In genomic region chr11:16605971-16606783, GRCh38 we compare ENCODE assay signal across 8 cellular contexts.
DNase-seq lines count a peak whose midpoint lies in the region; ATAC-seq and TF ChIP-seq lines count a peak whose summit lies in the region.

No MANE protein-coding gene starts in this region.

- peak overlapping the region; percentile 90 for H3K27ac Mint-ChIP-seq in T-helper 17 cell

- peaks cover 42% of the 10 kb centered on the region for H3K27me3 Mint-ChIP-seq in T-helper 17 cell

- no peaks in the 10 kb centered on the region for H3K36me3 ChIP-seq in ascending aorta
- H3K36me3 ChIP-seq in uterus: no peaks in the 10 kb centered on the region

- peaks cover 18% of the 10 kb centered on the region for H3K4me1 Mint-ChIP-seq in T-helper 17 cell

- peak; percentile 38 to 42 for TF ChIP-seq POLR2A in uterus (IDR thresholded peaks at IDR 0.05)

- peaks cover 2% of the 10 kb centered on the region for H3K9me3 ChIP-seq in T-helper 17 cell (ENCODE audit: control insufficient read depth, low read length, poor library complexity, severe bottlenecking)
- no peaks in the 10 kb centered on the region for H3K9me3 ChIP-seq in ascending aorta
- no peaks in the 10 kb centered on the region for H3K9me3 ChIP-seq in right cardiac atrium (ENCODE audit: control insufficient read depth, low read length)
- no peaks in the 10 kb centered on the region for H3K9me3 ChIP-seq in uterus

- H3K36me3 Mint-ChIP-seq in T-helper 17 cell (ENCODE audit: low read depth): peaks cover 10% of the 10 kb centered on the region

- H3K4me1 ChIP-seq in ascending aorta (peaks cover 7 to 18% of the 10 kb centered on the region in 2 donors), right cardiac atrium (ENCODE audit: control insufficient read depth, insufficient read depth, low read length) (no peaks in the 10 kb centered on the region), uterus (peaks cover 0 to 9% of the 10 kb centered on the region in 2 donors)

- intact Hi-C loops in ascending aorta (cut with DNase I) (loop anchor here (2.0 to 5.0 kb wide), 3 partner anchors 131 to 955 kb away; partner anchors contain the start of genes C11orf58 and PIK3C2A), right cardiac atrium (cut with DNase I) (loop anchor here in 1 of 4 donors (10.0 kb wide), 1 partner anchor 781 kb away; no protein-coding TSS in a partner anchor), uterus (cut with DNase I; ENCODE audit: low total_unique reads) (loop anchor here (2.0 kb wide), 1 partner anchor 955 kb away; no protein-coding TSS in a partner anchor)

- peak; percentile 95 for DNase-seq in NCI-H1092 treated with DMSO at 0.1 percent for 48 hours (lab: John Stamatoyannopoulos, UW)
- peak; percentile 49 to 77 (median 57) for DNase-seq in T-helper 17 cell
- DNase-seq in ascending aorta (ENCODE audit: low spot score in 2 of 2): peak in 1 of 2 donors; percentile 94
- peak; percentile 90 to 96 (median 95) for DNase-seq in right cardiac atrium
- peak; percentile 89 for DNase-seq in putamen (ENCODE audit: low spot score)
- peak; percentile 82 to 87 for DNase-seq in uterus

- peak overlapping the region; percentile 63 for H3K27ac ChIP-seq in ascending aorta
- H3K27ac ChIP-seq in right cardiac atrium (ENCODE audit: low read length): peak overlapping the region; percentile 92
- peak overlapping the region; percentile 65 to 67 for H3K27ac ChIP-seq in uterus

- ATAC-seq in HG02642 (IDR thresholded peaks at IDR 0.05; ENCODE audit: poor library complexity, unreplicated experiment) (peak; percentile 92), T-helper 17 cell (peak; percentile 97), right cardiac atrium (peak; percentile 63 to 73)

- TF ChIP-seq CTCF in GM12873 (IDR thresholded peaks at IDR 0.05; ENCODE audit: insufficient read depth, low read depth, low read length, missing control alignments) (peak; percentile 96), ascending aorta (IDR thresholded peaks at IDR 0.05) (peak; percentile 79 to 95 (median 95)), uterus (IDR thresholded peaks at IDR 0.05) (peak; percentile 86 to 94 (median 90))

- WGBS in right cardiac atrium: under 1% methylated on average over 32 of the region's 32 CpGs

- no peak overlapping the region for H3K4me3 Mint-ChIP-seq in T-helper 17 cell

- H3K4me3 ChIP-seq in ascending aorta: peak overlapping the region; percentile 73 to 75
- H3K4me3 ChIP-seq in right cardiac atrium (ENCODE audit: low read length): peak overlapping the region; percentile 74
- H3K4me3 ChIP-seq in uterus: peak overlapping the region; percentile 31 to 54

- H3K27me3 ChIP-seq in ascending aorta (peaks cover 15% of the 10 kb centered on the region), right cardiac atrium (ENCODE audit: control insufficient read depth, insufficient read depth) (no peaks in the 10 kb centered on the region), uterus (peaks cover 9 to 39% of the 10 kb centered on the region in 2 donors)
